Comparison of ENCODE assay signal across 12 cellular contexts in the genomic region with DNA sequence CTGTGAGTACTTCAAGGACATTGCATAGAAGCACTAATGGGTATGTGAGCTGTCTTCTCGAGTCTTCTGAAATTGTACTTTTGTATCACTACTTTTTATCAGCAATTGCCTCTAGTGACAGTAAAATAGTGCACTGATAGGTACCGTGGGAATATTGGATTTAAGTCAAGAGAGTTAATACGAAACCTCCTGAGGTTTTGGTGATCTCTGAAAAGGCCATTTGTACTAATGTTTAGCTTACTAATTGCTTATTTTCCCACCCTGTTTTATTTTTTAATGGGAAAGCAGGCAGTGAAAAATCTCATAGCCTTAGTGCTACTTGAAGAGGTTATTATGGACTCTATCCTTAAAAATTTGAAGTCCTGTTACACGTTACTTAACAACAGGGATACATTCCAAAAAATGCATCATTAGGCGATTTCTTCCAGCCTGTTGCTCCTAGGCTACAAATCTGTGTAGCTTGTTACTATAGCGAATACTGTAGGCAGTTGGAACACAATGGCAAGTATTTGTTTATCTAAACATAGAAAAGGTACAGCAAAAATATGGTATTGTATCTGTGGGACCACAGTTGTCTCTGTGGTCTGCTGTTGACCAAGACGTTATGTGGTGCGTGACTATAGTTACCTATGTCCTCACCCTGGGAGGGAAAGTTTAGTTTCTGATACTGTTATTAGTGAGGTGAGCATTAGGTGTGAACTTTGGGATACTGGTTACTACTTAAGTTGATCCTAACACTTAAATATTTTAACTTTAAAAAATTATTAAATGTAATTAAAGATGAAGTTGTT.
DNase-seq lines count a peak whose midpoint lies in the region; ATAC-seq, FAIRE-seq and TF ChIP-seq lines count a peak whose summit lies in the region.
"Had no signal": no experiment of that assay in that cellular context is flagged by ENCODE, and none has a peak within 500 bp of the region (broad histone marks: within the 10 kb centered on the region; RNA-seq: fewer than 3 reads in every experiment).

No MANE protein-coding gene starts in this region.

- no peak for TF ChIP-seq CTCF in GM12878 (IDR thresholded peaks at IDR 0.05 in 2 of 3, conservative IDR thresholded peaks at IDR 0.05 in 1 of 3; ENCODE audit: control insufficient read depth in 2 of 3, extremely low read depth in 1 of 3, insufficient read depth in 1 of 3, low read depth in 3 of 3, low read length in 3 of 3)
- TF ChIP-seq CTCF in osteoblast (IDR thresholded peaks at IDR 0.05; ENCODE audit: extremely low read depth, low read depth, low read length) = no peak
- TF ChIP-seq CTCF in ascending aorta (IDR thresholded peaks at IDR 0.05) = no peak

- H3K36me3 ChIP-seq in GM12878 (ENCODE audit: control insufficient read depth in 2 of 2, insufficient read depth in 2 of 2, low read length in 1 of 2) (peaks cover 8 to 28% of the 10 kb centered on the region in 2 experiments; a peak in 3 of 4 replicates), osteoblast (ENCODE audit: insufficient read depth, low read length) (peaks cover under 1% of the 10 kb centered on the region), ascending aorta (peaks cover 7 to 8% of the 10 kb centered on the region in 2 donors)

- no peaks in the 10 kb centered on the region for H4K20me1 ChIP-seq in GM12878 (ENCODE audit: control insufficient read depth, insufficient read depth)
- no peaks in the 10 kb centered on the region for H4K20me1 ChIP-seq in osteoblast (ENCODE audit: insufficient read depth, low read length)

- no peak overlapping the region for H2AFZ ChIP-seq in GM12878 (ENCODE audit: control insufficient read depth, low read depth, low read length)
- H2AFZ ChIP-seq in osteoblast (ENCODE audit: low read length) = no peak overlapping the region

- POLR2A ChIA-PET in GM12878 (lab: Charles Lee) = interaction anchor here (0.6 to 1.4 kb wide), 6 partner anchors 20 to 115 kb away, joined by 3 to 4 read pairs (median 4); no protein-coding TSS in a partner anchor

- FAIRE-seq in GM12878 (lab: Jason Lieb, UNC) = peak; percentile 65

- no peak for TF ChIP-seq RAD21 in GM12878 (IDR thresholded peaks at IDR 0.05; ENCODE audit: insufficient read depth, low read depth, low read length)

- CTCF ChIA-PET in GM12878 (lab: Yijun Ruan, JAX) = interaction anchor here (0.6 to 2.5 kb wide), 7 partner anchors 11 to 141 kb away, joined by 3 to 8 read pairs (median 3); no protein-coding TSS in a partner anchor

- H3K4me3 ChIP-seq in GM12878 (no peak overlapping the region), osteoblast (ENCODE audit: insufficient read depth, low read length) (no peak overlapping the region), ascending aorta (no peak overlapping the region)
- H3K4me3 ChIP-seq: testis had no signal

- H3K4me2 ChIP-seq in GM12878 (ENCODE audit: control insufficient read depth, insufficient read depth) = peak overlapping the region; percentile 30
- H3K4me2 ChIP-seq in osteoblast (ENCODE audit: insufficient read depth, low read length) = no peak overlapping the region

- intact Hi-C loops in GM12878 (cut with micrococcal nuclease; ENCODE audit: unreplicated experiment) = loop anchor here (2.0 to 5.0 kb wide), 2 partner anchors 18 to 116 kb away; no protein-coding TSS in a partner anchor
- intact Hi-C loops in ascending aorta (cut with DNase I) = no loop called here

- SMC1A ChIA-PET in GM12878 (lab: Charles Lee; ENCODE audit: uncharacterized antibody, unreplicated experiment) = interaction anchor here (0.7 to 3.3 kb wide), 9 partner anchors 12 to 134 kb away, joined by 3 to 15 read pairs (median 4); no protein-coding TSS in a partner anchor

- 86% methylated on average over 8 of the region's 8 CpGs for WGBS in GM12878 (ENCODE audit: insufficient coverage, insufficient replicate concordance, low lambda C conversion rate, missing lambda C conversion rate)

- no peak for TF ChIP-seq POLR2A in GM12878 (IDR thresholded peaks at IDR 0.05; ENCODE audit: low read depth, low read length)

- no TSS peak for BruUV-seq in GM12878 (replicated peaks; lab: Mats Ljungman, UMichigan)

- H3K4me1 ChIP-seq in GM12878 (ENCODE audit: control insufficient read depth, insufficient read depth, low read length) (peaks cover 18% of the 10 kb centered on the region), osteoblast (ENCODE audit: insufficient read depth, low read length) (peaks cover 27% of the 10 kb centered on the region), ascending aorta (peaks cover 0 to 12% of the 10 kb centered on the region in 2 donors)

- no peak overlapping the region for H3K9ac ChIP-seq in GM12878 (ENCODE audit: control insufficient read depth, insufficient read depth, low read length)

- H3K9me3 ChIP-seq in GM12878 (replicated peaks; ENCODE audit: control insufficient read depth, insufficient read depth, low read length) (peaks cover 2% of the 10 kb centered on the region; the same call in 1 of the 3 replicates), osteoblast (ENCODE audit: low read depth, low read length) (no peaks in the 10 kb centered on the region), ascending aorta (no peaks in the 10 kb centered on the region)
- H3K9me3 ChIP-seq: testis had no signal

- RAD21 ChIA-PET in GM12878 (lab: Charles Lee; ENCODE audit: unreplicated experiment) = interaction anchor here (0.6 to 1.7 kb wide), 6 partner anchors 9 to 778 kb away, joined by 3 to 6 read pairs (median 4); no protein-coding TSS in a partner anchor

- DNase-seq in GM12878 (ENCODE audit: low read depth, low spot score) = peak; percentile 54
- no peak for DNase-seq in osteoblast (ENCODE audit: insufficient read length, low spot score, missing footprints)
- no peak for DNase-seq in ascending aorta (ENCODE audit: low spot score in 2 of 2)
- no peak for DNase-seq in G401 (ENCODE audit: low spot score)
- DNase-seq in NCI-H226 = no peak
- no peak for DNase-seq in SIG-M5 (lab: John Stamatoyannopoulos, UW)
- DNase-seq: KBM-7; stimulated activated CD4-positive, alpha-beta T cell treated with anti-CD3 and anti-CD28 coated beads, Interleukin-12 subunit alpha, Interleukin-12 subunit beta, amount 100 ng/mL, for 4 hours; testis had no signal

- in situ Hi-C loops in GM12878 (cut with MboI) = no loop called here
- in situ Hi-C loops in G401 (cut with HindIII; ENCODE audit: low sequenced_read_pairs) = no loop called here

- H3K27me3 ChIP-seq in GM12878 (replicated peaks in 1 of 2; ENCODE audit: control insufficient read depth in 2 of 2, insufficient read depth in 2 of 2, low read length in 1 of 2) = no peaks in the 10 kb centered on the region
- no peaks in the 10 kb centered on the region for H3K27me3 ChIP-seq in osteoblast (ENCODE audit: insufficient read depth, low read length)
- H3K27me3 ChIP-seq in ascending aorta = no peaks in the 10 kb centered on the region
- H3K27me3 ChIP-seq: testis had no signal

- peak overlapping the region; percentile 43; the same call in 1 of the 2 replicates for H3K27ac ChIP-seq in GM12878 (ENCODE audit: control insufficient read depth, insufficient read depth)
- H3K27ac ChIP-seq in osteoblast (ENCODE audit: low read depth, low read length) = peak overlapping the region; percentile 27
- peak overlapping the region in 1 of 2 donors; percentile 9 for H3K27ac ChIP-seq in ascending aorta
- H3K27ac ChIP-seq: testis had no signal

- H3K79me2 ChIP-seq in GM12878 (ENCODE audit: control insufficient read depth, insufficient read depth, low read length) (peaks cover 30% of the 10 kb centered on the region), osteoblast (ENCODE audit: insufficient read depth, low read length) (peaks cover 81% of the 10 kb centered on the region)

- TF ChIP-seq EP300 in GM12878 (IDR thresholded peaks at IDR 0.05; ENCODE audit: borderline replicate concordance in 1 of 2, control insufficient read depth in 1 of 2, low read depth in 2 of 2, low read length in 2 of 2) = peak; percentile 56 to 63; a peak in 3 of 4 replicates

- peak; percentile 89 for ATAC-seq in GM19351 (IDR thresholded peaks at IDR 0.05; ENCODE audit: unreplicated experiment)
- ATAC-seq in HG03159 (IDR thresholded peaks at IDR 0.05; ENCODE audit: unreplicated experiment) = peak; percentile 54
- peak; percentile 87 for ATAC-seq in GM12878
- ATAC-seq: left lobe of liver had no signal

TF ChIP-seq in GM12878, 131 proteins besides CTCF, POLR2A, EP300 and RAD21 (continues in another document):
- TF ChIP-seq, protein P1, sequence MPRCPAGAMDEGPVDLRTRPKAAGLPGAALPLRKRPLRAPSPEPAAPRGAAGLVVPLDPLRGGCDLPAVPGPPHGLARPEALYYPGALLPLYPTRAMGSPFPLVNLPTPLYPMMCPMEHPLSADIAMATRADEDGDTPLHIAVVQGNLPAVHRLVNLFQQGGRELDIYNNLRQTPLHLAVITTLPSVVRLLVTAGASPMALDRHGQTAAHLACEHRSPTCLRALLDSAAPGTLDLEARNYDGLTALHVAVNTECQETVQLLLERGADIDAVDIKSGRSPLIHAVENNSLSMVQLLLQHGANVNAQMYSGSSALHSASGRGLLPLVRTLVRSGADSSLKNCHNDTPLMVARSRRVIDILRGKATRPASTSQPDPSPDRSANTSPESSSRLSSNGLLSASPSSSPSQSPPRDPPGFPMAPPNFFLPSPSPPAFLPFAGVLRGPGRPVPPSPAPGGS (IDR thresholded peaks at IDR 0.05; ENCODE audit: borderline replicate concordance, insufficient read depth, low read depth, low read length, poor library complexity, severe bottlenecking) = no peak
- TF ChIP-seq MXI1 (IDR thresholded peaks at IDR 0.05; ENCODE audit: low read depth, low read length) = no peak
- TF ChIP-seq, protein P2, sequence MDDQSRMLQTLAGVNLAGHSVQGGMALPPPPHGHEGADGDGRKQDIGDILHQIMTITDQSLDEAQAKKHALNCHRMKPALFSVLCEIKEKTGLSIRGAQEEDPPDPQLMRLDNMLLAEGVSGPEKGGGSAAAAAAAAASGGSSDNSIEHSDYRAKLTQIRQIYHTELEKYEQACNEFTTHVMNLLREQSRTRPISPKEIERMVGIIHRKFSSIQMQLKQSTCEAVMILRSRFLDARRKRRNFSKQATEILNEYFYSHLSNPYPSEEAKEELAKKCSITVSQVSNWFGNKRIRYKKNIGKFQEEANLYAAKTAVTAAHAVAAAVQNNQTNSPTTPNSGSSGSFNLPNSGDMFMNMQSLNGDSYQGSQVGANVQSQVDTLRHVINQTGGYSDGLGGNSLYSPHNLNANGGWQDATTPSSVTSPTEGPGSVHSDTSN (IDR thresholded peaks at IDR 0.05; ENCODE audit: insufficient replicate concordance, low read depth, low read length) = no peak
- no peak for TF ChIP-seq RBBP5 (conservative IDR thresholded peaks at IDR 0.05)
- TF ChIP-seq FOXM1 (IDR thresholded peaks at IDR 0.05; ENCODE audit: low read depth, low read length) = peak; percentile 76; the same call in 1 of the 2 replicates
- TF ChIP-seq JUNB (IDR thresholded peaks at IDR 0.05) = peak; percentile 46
- TF ChIP-seq PAX5 (IDR thresholded peaks at IDR 0.05; ENCODE audit: borderline replicate concordance, low read depth, low read length) = peak; percentile 31; the same call in 1 of the 2 replicates
- no peak for TF ChIP-seq TBL1XR1 (IDR thresholded peaks at IDR 0.05; ENCODE audit: low read depth, low read length)
